ENCODE assay signal across 17 cellular contexts in the genomic region with DNA sequence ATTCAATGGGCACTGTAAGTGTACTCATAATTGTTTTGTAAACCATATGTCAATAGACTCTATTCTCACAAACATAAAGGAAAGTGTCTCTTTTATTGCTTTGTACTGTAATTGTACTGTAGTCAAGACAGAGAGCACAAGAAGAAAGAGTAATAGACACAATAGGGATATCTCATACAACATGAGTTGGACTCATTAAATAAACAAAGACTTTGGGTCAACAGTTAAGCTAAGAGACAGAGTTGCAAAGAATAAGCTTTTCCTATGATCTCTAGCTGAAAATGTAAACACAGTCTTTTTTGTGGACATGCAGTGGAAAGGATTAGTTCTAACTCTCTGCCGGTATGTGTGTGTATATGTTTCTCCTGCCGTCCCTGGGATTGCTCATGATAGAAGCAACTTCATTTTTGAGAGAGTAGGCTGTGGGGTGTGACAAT. TPM values are rescaled to one million over a fixed set of nuclear protein-coding genes. Genes with fewer than 3 reads are reported as not detected.
DNase-seq lines count a peak whose midpoint lies in the region; TF ChIP-seq lines count a peak whose summit lies in the region.
"Had no signal": no experiment of that assay in that cellular context is flagged by ENCODE, and none has a peak within 500 bp of the region (broad histone marks: within the 10 kb centered on the region; RNA-seq: fewer than 3 reads in every experiment).

No MANE protein-coding gene starts in this region.

- no peak overlapping the region for H3K4me3 ChIP-seq in choroid plexus epithelial cell (ENCODE audit: low read depth, low read length)
- no peak overlapping the region for H3K4me3 ChIP-seq in liver (ENCODE audit: low read depth in 1 of 3, low read length in 3 of 3)
- H3K4me3 ChIP-seq in adrenal gland: no peak overlapping the region
- H3K4me3 ChIP-seq: cardiac muscle cell, GM12878, MG63, thoracic aorta had no signal

- TF ChIP-seq RAD21 in liver (IDR thresholded peaks at IDR 0.05): no peak

- intact Hi-C loops in adrenal gland (cut with DNase I): no loop called here

- H3K27me3 ChIP-seq in liver (ENCODE audit: control insufficient read depth in 4 of 4, insufficient read depth in 4 of 4, low read length in 3 of 4) (no peaks in the 10 kb centered on the region), adrenal gland (no peaks in the 10 kb centered on the region)
- H3K27me3 ChIP-seq: BE2C, cardiac muscle cell, MG63 had no signal

- no peak for TF ChIP-seq CTCF in choroid plexus epithelial cell (conservative IDR thresholded peaks at IDR 0.05; ENCODE audit: low read depth, low read length)
- TF ChIP-seq CTCF in liver (IDR thresholded peaks at IDR 0.05; ENCODE audit: low read depth, low read length, missing input control): no peak
- no peak for TF ChIP-seq CTCF in adrenal gland (IDR thresholded peaks at IDR 0.05)

- no peaks in the 10 kb centered on the region for H3K36me3 ChIP-seq in liver (ENCODE audit: control insufficient read depth in 4 of 4, insufficient read depth in 3 of 4, low read depth in 1 of 4, low read length in 3 of 4)
- no peaks in the 10 kb centered on the region for H3K36me3 ChIP-seq in adrenal gland (replicated peaks in 1 of 2)
- H3K36me3 ChIP-seq: BE2C, cardiac muscle cell, MG63, thoracic aorta had no signal

- WGBS in liver: 28% methylated on average over 2 of the region's 2 CpGs
- 59 to 71% (median 61%) methylated on average over 2 of the region's 2 CpGs for WGBS in adrenal gland, 4 donors

- DNase-seq in DMS53 (lab: John Stamatoyannopoulos, UW) (peak; percentile 76), NCI-H1105 treated with DMSO at 0.1 percent for 48 hours (lab: John Stamatoyannopoulos, UW) (peak; percentile 68), choroid plexus epithelial cell (ENCODE audit: low read depth) (peak; percentile 78), mucosa of gallbladder (ENCODE audit: low spot score) (no peak), adrenal gland (no peak)
- DNase-seq in effector CD8-positive, alpha-beta T cell (lab: John Stamatoyannopoulos, UW): no peak
- no peak for DNase-seq in stimulated activated CD4-positive, alpha-beta T cell treated with anti-CD3 and anti-CD28 coated beads, Interleukin-4, amount 100 ng/mL, for 4 hours
- DNase-seq: activated gamma-delta T cell treated with Interleukin-2 at 50 U/mL for 16 hours; BE2C; MG63; naive B cell; SIG-M5; stimulated activated CD4-positive, alpha-beta T cell treated with anti-CD3 and anti-CD28 coated beads, Interleukin-15, amount 100 ng/mL, for 24 hours had no signal

- H3K27ac ChIP-seq in liver (ENCODE audit: low read depth in 1 of 2, low read length in 2 of 2) (no peak overlapping the region), adrenal gland (no peak overlapping the region)
- H3K27ac ChIP-seq: cardiac muscle cell, thoracic aorta had no signal

- no peak overlapping the region for H3K9ac ChIP-seq in liver (ENCODE audit: low read depth in 1 of 2, low read length in 2 of 2)

- no peaks in the 10 kb centered on the region for H3K9me3 ChIP-seq in liver (ENCODE audit: control insufficient read depth in 4 of 4, low read length in 3 of 4)
- H3K9me3 ChIP-seq in adrenal gland (replicated peaks in 1 of 3): no peaks in the 10 kb centered on the region
- H3K9me3 ChIP-seq: BE2C, MG63, thoracic aorta had no signal

- no peak for TF ChIP-seq POLR2A in adrenal gland (IDR thresholded peaks at IDR 0.05)

- peaks cover 4 to 13% (median 10%) of the 10 kb centered on the region in 4 donors for H3K4me1 ChIP-seq in liver (ENCODE audit: control insufficient read depth in 4 of 4, insufficient read depth in 4 of 4, low read length in 3 of 4)
- H3K4me1 ChIP-seq in adrenal gland (replicated peaks in 1 of 2): peaks cover 0 to 9% of the 10 kb centered on the region in 2 donors
- H3K4me1 ChIP-seq: BE2C had no signal

TF ChIP-seq in liver, 16 proteins besides CTCF, POLR2A, EP300 and RAD21:
- TF ChIP-seq FOXA2 (IDR thresholded peaks at IDR 0.05): peak; percentile 82
- TF ChIP-seq FOXA1 (IDR thresholded peaks at IDR 0.05): no peak
- no peak for TF ChIP-seq HNF4G (IDR thresholded peaks at IDR 0.05)
- peak; percentile 39 to 45 for TF ChIP-seq HNF4A (conservative IDR thresholded peaks at IDR 0.05)
- no peak for TF ChIP-seq JUND (IDR thresholded peaks at IDR 0.05)
- peak; percentile 19 for TF ChIP-seq SP1 (IDR thresholded peaks at IDR 0.05)

RNA-seq across cellular contexts. Expression of gene KYNU, which starts 14.0 kb away (rescaled TPM):
- total RNA-seq in liver (10 to 100 TPM; 24.0 to 64.3 TPM), mucosa of gallbladder (3.3 TPM), adrenal gland (10 to 100 TPM in 5 of 8 donors, 1 to 10 TPM in 3; 1.9 to 18.8 (median 13.2) TPM)
- polyA plus RNA-seq in liver (10 to 100 TPM; 32.2 to 33.4 TPM), adrenal gland (1 to 10 TPM; 3.9 to 4.9 (median 4.5) TPM)

Comparison
In these comparisons a context has a peak if more than half of its experiments do, and no peak if none do; other contexts are left out.
1. DNase-seq: peak in DMS53 (single experiment), NCI-H1105 treated with DMSO at 0.1 percent for 48 hours (single experiment) and choroid plexus epithelial cell (single experiment); none in mucosa of gallbladder (single experiment), effector CD8-positive, alpha-beta T cell (single experiment), stimulated activated CD4-positive, alpha-beta T cell treated with anti-CD3 and anti-CD28 coated beads, Interleukin-4, amount 100 ng/mL, for 4 hours (0 of 2) and adrenal gland (0 of 7).